Comparison of ENCODE assay signal across 24 cellular contexts in genomic region chr14:97328743-97329142, GRCh38.
"Had no signal": no experiment of that assay in that cellular context is flagged by ENCODE, and none has a peak within 500 bp of the region (broad histone marks: within the 10 kb centered on the region; RNA-seq: fewer than 3 reads in every experiment).

No MANE protein-coding gene starts in this region.

- H3K27ac ChIP-seq: adrenal gland, Peyer's patch, VCaP had no signal

- H3K36me3 ChIP-seq: adrenal gland, Peyer's patch had no signal

- H3K4me3 ChIP-seq: adrenal gland, Peyer's patch had no signal

- H3K27me3 ChIP-seq: adrenal gland, Peyer's patch had no signal

- H3K36me3 Mint-ChIP-seq: T-cell had no signal

- H3K9me3 ChIP-seq: adrenal gland, Peyer's patch had no signal

- DNase-seq: activated CD4-positive, alpha-beta memory T cell treated with anti-CD3 and anti-CD28 coated beads, Interleukin-2, amount 10 ng/mL, durations not matched to agents 7 days and 5 days; activated CD4-positive, alpha-beta T cell treated with anti-CD3 and anti-CD28 coated beads for 36 hours; activated CD4-positive, alpha-beta T cell treated with anti-CD3 and anti-CD28 coated beads, Interleukin-2, amount 50 U/mL, for 1 hour; activated gamma-delta T cell; activated naive CD4-positive, alpha-beta T cell treated with anti-CD3 and anti-CD28 coated beads for 36 hours; activated naive CD8-positive, alpha-beta T cell treated with anti-CD3 and anti-CD28 coated beads, Interleukin-2, amount 10 ng/mL, durations not matched to agents 7 days and 5 days; activated T-cell treated with anti-CD3 and anti-CD28 coated beads for 4 hours; activated T-cell treated with anti-CD3 and anti-CD28 coated beads, Interleukin-2, amount 50 U/mL, for 48 hours; adrenal gland; anterior cingulate cortex; cerebellar nuclear complex; NCI-H1105 treated with DMSO at 0.1 percent for 48 hours; NCI-H1436 treated with DMSO at 0.1 percent for 48 hours; NCI-H187; NCI-H2081; NCI-H510A treated with DMSO at 0.1 percent for 48 hours; NCI-H69; Peyer's patch; SHP77 treated with DMSO at 0.1 percent for 48 hours; T-cell; T-helper 2 cell; T1000 had no signal

- H3K9me3 Mint-ChIP-seq: activated CD4-positive, alpha-beta memory T cell treated with anti-CD3 and anti-CD28 coated beads, Interleukin-2, amount 10 ng/mL, durations not matched to agents 7 days and 5 days; activated naive CD4-positive, alpha-beta T cell treated with anti-CD3 and anti-CD28 coated beads for 36 hours; activated naive CD8-positive, alpha-beta T cell treated with anti-CD3 and anti-CD28 coated beads, Interleukin-2, amount 10 ng/mL, durations not matched to agents 7 days and 5 days; activated T-helper 17 cell treated with anti-CD3 and anti-CD28 coated beads, Interleukin-2, amount 50 U/mL, for 72 hours; T-cell had no signal

- H3K4me3 Mint-ChIP-seq: activated CD4-positive, alpha-beta memory T cell treated with anti-CD3 and anti-CD28 coated beads, Interleukin-2, amount 10 ng/mL, durations not matched to agents 7 days and 5 days; activated CD4-positive, alpha-beta T cell treated with anti-CD3 and anti-CD28 coated beads for 36 hours; activated naive CD4-positive, alpha-beta T cell treated with anti-CD3 and anti-CD28 coated beads for 36 hours; activated naive CD8-positive, alpha-beta T cell treated with anti-CD3 and anti-CD28 coated beads, Interleukin-2, amount 10 ng/mL, durations not matched to agents 7 days and 5 days; activated T-helper 17 cell treated with anti-CD3 and anti-CD28 coated beads, Interleukin-2, amount 50 U/mL, for 72 hours; T-cell had no signal

- ATAC-seq: activated CD4-positive, alpha-beta T cell treated with anti-CD3 and anti-CD28 coated beads for 36 hours; activated T-helper 17 cell treated with anti-CD3 and anti-CD28 coated beads, Interleukin-2, amount 50 U/mL, for 72 hours; T-cell had no signal

- H3K27ac Mint-ChIP-seq: activated CD4-positive, alpha-beta memory T cell treated with anti-CD3 and anti-CD28 coated beads, Interleukin-2, amount 10 ng/mL, durations not matched to agents 7 days and 5 days; activated CD4-positive, alpha-beta T cell treated with anti-CD3 and anti-CD28 coated beads for 36 hours; activated naive CD4-positive, alpha-beta T cell treated with anti-CD3 and anti-CD28 coated beads for 36 hours; activated naive CD8-positive, alpha-beta T cell treated with anti-CD3 and anti-CD28 coated beads, Interleukin-2, amount 10 ng/mL, durations not matched to agents 7 days and 5 days; activated T-helper 17 cell treated with anti-CD3 and anti-CD28 coated beads, Interleukin-2, amount 50 U/mL, for 72 hours; T-cell had no signal

- H3K27me3 Mint-ChIP-seq: activated CD4-positive, alpha-beta memory T cell treated with anti-CD3 and anti-CD28 coated beads, Interleukin-2, amount 10 ng/mL, durations not matched to agents 7 days and 5 days; activated CD4-positive, alpha-beta T cell treated with anti-CD3 and anti-CD28 coated beads for 36 hours; activated naive CD8-positive, alpha-beta T cell treated with anti-CD3 and anti-CD28 coated beads, Interleukin-2, amount 10 ng/mL, durations not matched to agents 7 days and 5 days; activated T-helper 17 cell treated with anti-CD3 and anti-CD28 coated beads, Interleukin-2, amount 50 U/mL, for 72 hours; T-cell had no signal

- H3K4me1 ChIP-seq: adrenal gland, Peyer's patch had no signal
